Comparison of ENCODE assay signal across 29 cellular contexts in genomic region chr5:133829786-133830185, GRCh38.
"Had no signal": no experiment of that assay in that cellular context is flagged by ENCODE, and none has a peak within 500 bp of the region (broad histone marks: within the 10 kb centered on the region; RNA-seq: fewer than 3 reads in every experiment).

No MANE protein-coding gene starts in this region.

- H3K4me3 Mint-ChIP-seq: activated B cell treated with CpG ODN at 0.5 μM for 24 hours; activated CD4-positive, alpha-beta memory T cell treated with anti-CD3 and anti-CD28 coated beads for 36 hours; activated naive CD4-positive, alpha-beta T cell treated with anti-CD3 and anti-CD28 coated beads for 36 hours; activated T-helper 1 cell treated with anti-CD3 and anti-CD28 coated beads, Interleukin-12 subunit alpha, Interleukin-12 subunit beta, Interleukin-2, Interleukin-4 antibody, amounts not matched to agents 30 ng/mL and 10 ng/mL and 1 ng/mL, durations not matched to agents 14 hours and 24 hours and 36 hours; central memory CD8-positive, alpha-beta T cell had no signal

- H3K9me3 Mint-ChIP-seq: activated B cell treated with CpG ODN at 0.5 μM for 24 hours; activated CD4-positive, alpha-beta memory T cell treated with anti-CD3 and anti-CD28 coated beads for 36 hours; activated naive CD4-positive, alpha-beta T cell treated with anti-CD3 and anti-CD28 coated beads for 36 hours; activated naive CD4-positive, alpha-beta T cell treated with anti-CD3 and anti-CD28 coated beads, Interleukin-2, amount 50 U/mL, for 72 hours; activated T-helper 1 cell treated with anti-CD3 and anti-CD28 coated beads, Interleukin-12 subunit alpha, Interleukin-12 subunit beta, Interleukin-2, Interleukin-4 antibody, amounts not matched to agents 30 ng/mL and 10 ng/mL and 1 ng/mL, durations not matched to agents 14 hours and 24 hours and 36 hours; central memory CD8-positive, alpha-beta T cell had no signal

- H3K4me1 ChIP-seq: Peyer's patch had no signal

- DNase-seq: activated B cell treated with CpG ODN at 0.5 μM for 24 hours; activated CD4-positive, alpha-beta memory T cell treated with anti-CD3 and anti-CD28 coated beads for 36 hours; activated CD4-positive, alpha-beta T cell treated with anti-CD3 and anti-CD28 coated beads for 4 hours; activated CD4-positive, alpha-beta T cell treated with anti-CD3 and anti-CD28 coated beads, Interleukin-2, amount 50 U/mL, for 1 hour; activated CD4-positive, CD25-positive, alpha-beta regulatory T cell treated with anti-CD3 and anti-CD28 coated beads, Interleukin-2, amount 50 U/mL, for 72 hours; activated gamma-delta T cell treated with Interleukin-2 at 50 U/mL for 16 hours; activated naive CD4-positive, alpha-beta T cell treated with anti-CD3 and anti-CD28 coated beads for 36 hours; activated T-cell treated with anti-CD3 and anti-CD28 coated beads, Interleukin-2, amount 50 U/mL, for 1 hour; amniotic stem cell; brain microvascular endothelial cell; Karpas-422; NCI-H1105; NCI-H1417 treated with DMSO at 0.1 percent for 48 hours; NCI-H1694; NCI-H1930; NCI-H2081 treated with DMSO at 0.1 percent for 48 hours; NCI-H524 treated with DMSO at 0.1 percent for 48 hours; PC-3; RPMI8226; SIG-M5; SW 1271; T-helper 1 cell; T-helper 2 cell; T-helper 9 cell had no signal

- H3K27me3 ChIP-seq: brain microvascular endothelial cell, Peyer's patch had no signal

- H3K9me3 ChIP-seq: Peyer's patch had no signal

- H3K36me3 ChIP-seq: brain microvascular endothelial cell, Peyer's patch had no signal

- H3K27ac ChIP-seq: brain microvascular endothelial cell, Peyer's patch, VCaP had no signal

- H3K36me3 Mint-ChIP-seq: activated CD4-positive, alpha-beta memory T cell treated with anti-CD3 and anti-CD28 coated beads for 36 hours; activated naive CD4-positive, alpha-beta T cell treated with anti-CD3 and anti-CD28 coated beads, Interleukin-2, amount 50 U/mL, for 72 hours had no signal

- H3K27me3 Mint-ChIP-seq: activated B cell treated with CpG ODN at 0.5 μM for 24 hours had no signal

- ATAC-seq: activated naive CD4-positive, alpha-beta T cell treated with anti-CD3 and anti-CD28 coated beads, Interleukin-2, amount 50 U/mL, for 72 hours; PC-3 had no signal

- H3K4me3 ChIP-seq: Peyer's patch had no signal

- H3K27ac Mint-ChIP-seq: activated B cell treated with CpG ODN at 0.5 μM for 24 hours; activated CD4-positive, alpha-beta memory T cell treated with anti-CD3 and anti-CD28 coated beads for 36 hours; activated naive CD4-positive, alpha-beta T cell treated with anti-CD3 and anti-CD28 coated beads for 36 hours; activated T-helper 1 cell treated with anti-CD3 and anti-CD28 coated beads, Interleukin-12 subunit alpha, Interleukin-12 subunit beta, Interleukin-2, Interleukin-4 antibody, amounts not matched to agents 30 ng/mL and 10 ng/mL and 1 ng/mL, durations not matched to agents 14 hours and 24 hours and 36 hours had no signal
